Comparison of ENCODE assay signal across 9 cellular contexts in genomic region chr11:45877845-45878244, GRCh38. TPM values are rescaled to one million over a fixed set of nuclear protein-coding genes. Genes with fewer than 3 reads are reported as not detected.
"Had no signal": no experiment of that assay in that cellular context is flagged by ENCODE, and none has a peak within 500 bp of the region (broad histone marks: within the 10 kb centered on the region; RNA-seq: fewer than 3 reads in every experiment).

No MANE protein-coding gene starts in this region.

- H3K27ac ChIP-seq: HL-60, KMS-11 had no signal

- DNase-seq: IMR-90, KBM-7, KG1 had no signal

- ATAC-seq: HepG2 had no signal

- H3K4me2 ChIP-seq: KMS-11 had no signal

- H3K9ac ChIP-seq: KMS-11 had no signal

- FAIRE-seq: HepG2, HTR-8/SVneo had no signal

RNA-seq across cellular contexts. Expression of gene FREY1, which starts 29.2 kb away (rescaled TPM):
- total RNA-seq: IMR-90 had no signal
- polyA plus RNA-seq: IgD-negative memory B cell had no signal

RNA-seq across cellular contexts. Expression of gene LARGE2, which starts 44.6 kb away (rescaled TPM):
- total RNA-seq: HT1080, IMR-90 had no signal
